In genomic region chr12:52601671-52602070, GRCh38 we compare ENCODE assay signal across 18 cellular contexts. TPM values are rescaled to one million over a fixed set of nuclear protein-coding genes. Genes with fewer than 3 reads are reported as not detected.
A peak's percentile ranks its signal among the peaks of the same experiment; 100 is the strongest.
DNase-seq lines count a peak whose midpoint lies in the region; ATAC-seq and TF ChIP-seq lines count a peak whose summit lies in the region.
"Had no signal": no experiment of that assay in that cellular context is flagged by ENCODE, and none has a peak within 500 bp of the region (broad histone marks: within the 10 kb centered on the region; RNA-seq: fewer than 3 reads in every experiment).

No MANE protein-coding gene starts in this region.

- H3K9me3 Mint-ChIP-seq in osteocyte (ENCODE audit: unreplicated experiment) (no peaks in the 10 kb centered on the region), progenitor cell of endocrine pancreas (ENCODE audit: low read depth) (no peaks in the 10 kb centered on the region)

- peaks cover 73% of the 10 kb centered on the region for H3K27me3 Mint-ChIP-seq in osteocyte (ENCODE audit: unreplicated experiment)
- peaks cover 63% of the 10 kb centered on the region for H3K27me3 Mint-ChIP-seq in progenitor cell of endocrine pancreas

- peak; percentile 42 for DNase-seq in activated CD8-positive, alpha-beta memory T cell treated with anti-CD3 and anti-CD28 coated beads for 24 hours
- no peak for DNase-seq in activated CD8-positive, alpha-beta memory T cell treated with anti-CD3 and anti-CD28 coated beads, Interleukin-2, amount 50 U/mL, for 4 hours
- peak; percentile 5 for DNase-seq in SK-N-DZ (ENCODE audit: low spot score)
- peak; percentile 43 for DNase-seq in islet precursor cell
- peak; percentile 40 for DNase-seq in osteocyte (ENCODE audit: extremely low spot score, unreplicated experiment)
- DNase-seq in progenitor cell of endocrine pancreas (ENCODE audit: low spot score, unreplicated experiment) = no peak
- no peak for DNase-seq in NCI-H146 treated with DMSO at 0.1 percent for 48 hours (lab: John Stamatoyannopoulos, UW; ENCODE audit: unreplicated experiment)
- DNase-seq: AML-193, DMS79 treated with DMSO at 0.1 percent for 48 hours, IMR-90, NCI-H1417, NCI-H187 treated with DMSO at 0.1 percent for 48 hours, NCI-H2227 treated with DMSO at 0.1 percent for 48 hours, NCI-H510A treated with DMSO at 0.1 percent for 48 hours, NCI-H774 had no signal

- H3K36me3 Mint-ChIP-seq in osteocyte (ENCODE audit: unreplicated experiment) (no peaks in the 10 kb centered on the region), progenitor cell of endocrine pancreas (ENCODE audit: insufficient read depth) (no peaks in the 10 kb centered on the region)

- no peaks in the 10 kb centered on the region for H3K4me1 Mint-ChIP-seq in osteocyte (ENCODE audit: unreplicated experiment)
- H3K4me1 Mint-ChIP-seq in progenitor cell of endocrine pancreas (ENCODE audit: low read depth) = no peaks in the 10 kb centered on the region

- no peak overlapping the region for H3K27ac Mint-ChIP-seq in osteocyte (ENCODE audit: unreplicated experiment)
- H3K27ac Mint-ChIP-seq in progenitor cell of endocrine pancreas = no peak overlapping the region

- TF ChIP-seq CTCF in osteocyte (IDR thresholded peaks at IDR 0.05) (no peak), progenitor cell of endocrine pancreas (IDR thresholded peaks at IDR 0.05; ENCODE audit: unreplicated experiment) (no peak)

- H3K4me3 Mint-ChIP-seq in osteocyte (ENCODE audit: unreplicated experiment) = no peak overlapping the region
- H3K4me3 Mint-ChIP-seq in progenitor cell of endocrine pancreas (ENCODE audit: low read depth) = no peak overlapping the region

- ATAC-seq in GM19035 (IDR thresholded peaks at IDR 0.05; ENCODE audit: unreplicated experiment) = no peak

RNA-seq across cellular contexts. Expression of gene KRT72, which starts 0.4 kb away (rescaled TPM):
- polyA plus RNA-seq in SK-N-DZ (2014; cell fraction: cytosol; rRNA removed) = not detected in 2 replicates
- polyA plus RNA-seq in SK-N-DZ (2014; cell fraction: nucleus; rRNA removed) = not detected in 2 replicates
- total RNA-seq in osteocyte = not detected in 2 replicates
- total RNA-seq in progenitor cell of endocrine pancreas = not detected in 2 replicates
- total RNA-seq: IMR-90, M059J, OCI-LY7 had no signal
- polyA plus RNA-seq: IMR-90 had no signal

RNA-seq across cellular contexts. Expression of gene KRT73, which starts 16.7 kb away (rescaled TPM):
- not detected in 2 replicates for polyA plus RNA-seq in SK-N-DZ (2014; cell fraction: cytosol; rRNA removed)
- not detected in 2 replicates for polyA plus RNA-seq in SK-N-DZ (2014; cell fraction: nucleus; rRNA removed)
- not detected in 2 replicates for total RNA-seq in osteocyte
- not detected in 2 replicates for total RNA-seq in progenitor cell of endocrine pancreas
- total RNA-seq: IMR-90, M059J, OCI-LY7 had no signal
- polyA plus RNA-seq: IMR-90 had no signal

RNA-seq across cellular contexts. Expression of gene KRT74, which starts 28.0 kb away (rescaled TPM):
- polyA plus RNA-seq in SK-N-DZ (2014; cell fraction: cytosol; rRNA removed) = not detected in 2 replicates
- not detected in 2 replicates for polyA plus RNA-seq in SK-N-DZ (2014; cell fraction: nucleus; rRNA removed)
- not detected in 2 replicates for total RNA-seq in osteocyte
- not detected in 2 replicates for total RNA-seq in progenitor cell of endocrine pancreas
- total RNA-seq: IMR-90, M059J, OCI-LY7 had no signal
- polyA plus RNA-seq: IMR-90 had no signal

RNA-seq across cellular contexts. Expression of gene KRT71, which starts 48.7 kb away (rescaled TPM):
- not detected in 2 replicates for polyA plus RNA-seq in SK-N-DZ (2014; cell fraction: cytosol; rRNA removed)
- polyA plus RNA-seq in SK-N-DZ (2014; cell fraction: nucleus; rRNA removed) = not detected in 2 replicates
- total RNA-seq in osteocyte (not detected in 2 replicates), progenitor cell of endocrine pancreas (not detected in 2 replicates)
- total RNA-seq: IMR-90, M059J, OCI-LY7 had no signal
- polyA plus RNA-seq: IMR-90 had no signal

RNA-seq across cellular contexts. Expression of gene KRT2, which starts 50.3 kb away (rescaled TPM):
- not detected in 2 replicates for polyA plus RNA-seq in SK-N-DZ (2014; cell fraction: cytosol; rRNA removed)
- polyA plus RNA-seq in SK-N-DZ (2014; cell fraction: nucleus; rRNA removed) = not detected in 2 replicates
- total RNA-seq in osteocyte (not detected in 2 replicates), progenitor cell of endocrine pancreas (not detected in 2 replicates)
- total RNA-seq: IMR-90, M059J, OCI-LY7 had no signal
- polyA plus RNA-seq: IMR-90 had no signal

Comparison
In these comparisons a context has a peak if more than half of its experiments do, and no peak if none do; other contexts are left out.
1. DNase-seq: peak in activated CD8-positive, alpha-beta memory T cell treated with anti-CD3 and anti-CD28 coated beads for 24 hours (single experiment), SK-N-DZ (single experiment), islet precursor cell (single experiment) and osteocyte (single experiment); none in activated CD8-positive, alpha-beta memory T cell treated with anti-CD3 and anti-CD28 coated beads, Interleukin-2, amount 50 U/mL, for 4 hours (single experiment), progenitor cell of endocrine pancreas (single experiment) and NCI-H146 treated with DMSO at 0.1 percent for 48 hours (single experiment).